7 cellular contexts compared by ENCODE assay signal in the genomic region with DNA sequence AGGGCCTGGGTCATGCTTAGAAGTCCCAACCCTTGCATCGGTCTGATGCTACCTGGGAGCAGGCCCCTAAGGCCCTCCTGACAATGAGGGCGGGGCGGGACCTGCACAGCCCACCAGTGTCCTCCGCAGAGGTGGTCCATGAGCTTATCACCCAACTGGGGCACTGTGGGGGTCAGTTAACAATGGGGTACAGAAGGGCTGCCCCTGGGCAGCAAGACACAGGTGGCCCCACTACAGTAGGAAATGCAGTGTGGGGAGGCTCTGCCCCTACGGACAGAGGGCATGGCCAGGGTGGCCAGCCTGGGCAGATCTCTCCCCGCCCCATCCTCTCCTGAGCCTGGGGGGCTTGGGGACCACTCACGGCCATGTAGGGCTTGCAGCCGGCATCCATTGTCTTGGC.
DNase-seq lines count a peak whose midpoint lies in the region; ATAC-seq, FAIRE-seq and TF ChIP-seq lines count a peak whose summit lies in the region.
"Not testable (repeated sequence)": the region's sequence is repeated elsewhere in the genome, so short reads cannot be mapped to it uniquely, and the experiment has no call there.

No MANE protein-coding gene starts in this region.

- H3K4me3 ChIP-seq in H7 (ENCODE audit: insufficient read depth, low read depth, low read length); kidney (ENCODE audit: low read length in 2 of 2); vagina: not testable (repeated sequence)

- H3K4me3 Mint-ChIP-seq in osteocyte (ENCODE audit: unreplicated experiment); stimulated activated effector memory CD8-positive, alpha-beta T cell treated with anti-CD3 and anti-CD28 coated beads, Interleukin-12 subunit alpha, Interleukin-12 subunit beta, amount 100 ng/mL, for 72 hours: not testable (repeated sequence)

- not testable (repeated sequence) for H3K27ac Mint-ChIP-seq in osteocyte (ENCODE audit: unreplicated experiment); stimulated activated effector memory CD8-positive, alpha-beta T cell treated with anti-CD3 and anti-CD28 coated beads, Interleukin-12 subunit alpha, Interleukin-12 subunit beta, amount 100 ng/mL, for 72 hours

- not testable (repeated sequence) for FAIRE-seq in kidney (lab: Jason Lieb, UNC)

- H3K9ac ChIP-seq in kidney (ENCODE audit: low read length in 2 of 2) = not testable (repeated sequence)

- TF ChIP-seq POLR2A in vagina (IDR thresholded peaks at IDR 0.05) = not testable (repeated sequence)

- H3K9me3 ChIP-seq in kidney (ENCODE audit: control insufficient read depth in 1 of 2, low read length in 2 of 2); vagina: not testable (repeated sequence)

- H3K4me1 ChIP-seq in kidney (ENCODE audit: control insufficient read depth in 1 of 2, insufficient read depth in 1 of 2, low read depth in 1 of 2, low read length in 2 of 2); vagina: not testable (repeated sequence)

- intact Hi-C loops in kidney (cut with DNase I); vagina (cut with DNase I): not testable (repeated sequence)

- peak; percentile 1 for DNase-seq in GM10248 (ENCODE audit: extremely low spot score)
- DNase-seq in H7 = peak; percentile 17
- DNase-seq in activated effector memory CD4-positive, alpha-beta T cell treated with anti-CD3 and anti-CD28 coated beads, Interleukin-2, amount 50 U/mL, for 16 hours = peak; percentile 46
- DNase-seq in kidney = peak; percentile 32
- peak; percentile 82 for DNase-seq in osteocyte (ENCODE audit: extremely low spot score, unreplicated experiment)
- DNase-seq in stimulated activated effector memory CD8-positive, alpha-beta T cell treated with anti-CD3 and anti-CD28 coated beads, Interleukin-12 subunit alpha, Interleukin-12 subunit beta, amount 100 ng/mL, for 72 hours (ENCODE audit: low spot score in 2 of 2) = not testable (repeated sequence)
- peak; percentile 70 for DNase-seq in vagina (ENCODE audit: extremely low spot score in 2 of 2)

- H3K27me3 Mint-ChIP-seq in osteocyte (ENCODE audit: unreplicated experiment) = not testable (repeated sequence)

- not testable (repeated sequence) for H3K36me3 Mint-ChIP-seq in osteocyte (ENCODE audit: unreplicated experiment); stimulated activated effector memory CD8-positive, alpha-beta T cell treated with anti-CD3 and anti-CD28 coated beads, Interleukin-12 subunit alpha, Interleukin-12 subunit beta, amount 100 ng/mL, for 72 hours

- TF ChIP-seq CTCF in GM10248 (IDR thresholded peaks at IDR 0.05; ENCODE audit: control extremely low read depth, extremely low read depth, low read depth, missing control alignments); kidney (IDR thresholded peaks at IDR 0.05; ENCODE audit: borderline replicate concordance, extremely low read depth, insufficient read depth); osteocyte (IDR thresholded peaks at IDR 0.05); vagina (IDR thresholded peaks at IDR 0.05): not testable (repeated sequence)

- H3K27ac ChIP-seq in kidney (ENCODE audit: low read depth in 2 of 2, low read length in 2 of 2); vagina: not testable (repeated sequence)

- H3K27me3 ChIP-seq in H7 (ENCODE audit: control insufficient read depth, insufficient read depth, low read length); vagina: not testable (repeated sequence)

- H3K36me3 ChIP-seq in H7 (replicated peaks; ENCODE audit: control insufficient read depth, insufficient read depth, low read length); kidney (ENCODE audit: control insufficient read depth in 1 of 2, insufficient read depth in 2 of 2, low read length in 2 of 2); vagina: not testable (repeated sequence)

- H3K4me1 Mint-ChIP-seq in osteocyte (ENCODE audit: unreplicated experiment); stimulated activated effector memory CD8-positive, alpha-beta T cell treated with anti-CD3 and anti-CD28 coated beads, Interleukin-12 subunit alpha, Interleukin-12 subunit beta, amount 100 ng/mL, for 72 hours: not testable (repeated sequence)

- peak; percentile 46 for ATAC-seq in stimulated activated effector memory CD8-positive, alpha-beta T cell treated with anti-CD3 and anti-CD28 coated beads, Interleukin-12 subunit alpha, Interleukin-12 subunit beta, amount 100 ng/mL, for 72 hours

- peaks cover 29% of the 10 kb centered on the region for H3K9me3 Mint-ChIP-seq in osteocyte (ENCODE audit: unreplicated experiment)
- not testable (repeated sequence) for H3K9me3 Mint-ChIP-seq in stimulated activated effector memory CD8-positive, alpha-beta T cell treated with anti-CD3 and anti-CD28 coated beads, Interleukin-12 subunit alpha, Interleukin-12 subunit beta, amount 100 ng/mL, for 72 hours

- POLR2A ChIA-PET in GM10248 (lab: Yijun Ruan, JAX) = not testable (repeated sequence)

- CTCF ChIA-PET in GM10248 (lab: Yijun Ruan, JAX) = not testable (repeated sequence)
